Comparison of ENCODE assay signal across 1 cellular context in the genomic region with DNA sequence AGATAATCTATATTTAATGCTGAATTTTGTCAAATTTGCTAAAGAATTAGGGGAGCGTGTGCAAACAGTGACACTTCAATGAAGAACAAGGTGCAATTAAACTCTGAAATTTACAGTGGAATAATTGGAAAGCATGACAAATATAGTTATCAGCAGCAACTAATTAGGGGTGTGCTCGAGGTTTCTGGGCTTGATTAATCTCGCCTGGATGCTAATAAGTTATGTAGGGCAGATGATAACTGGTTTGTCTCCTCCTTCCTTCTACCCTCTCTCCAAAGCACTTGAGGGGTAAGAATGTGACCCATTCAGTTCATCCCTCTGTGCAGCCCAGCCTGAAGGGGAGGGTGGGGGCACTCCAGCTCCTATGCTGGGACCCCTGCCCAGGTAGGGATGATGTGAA.
TF ChIP-seq lines count a peak whose summit lies in the region.

No MANE protein-coding gene starts in this region.

TF ChIP-seq in GM12878, 131 proteins besides CTCF, POLR2A, EP300 and RAD21:
- TF ChIP-seq NFXL1 (IDR thresholded peaks at IDR 0.05; ENCODE audit: borderline replicate concordance) (no peak), IRF4 (IDR thresholded peaks at IDR 0.05; ENCODE audit: low read depth, low read length) (no peak), SRF (IDR thresholded peaks at IDR 0.05; ENCODE audit: low read depth in 2 of 2, low read length in 2 of 2) (peak in 1 of 2 experiments; percentile 50; a peak in 1 of 4 replicates)
- TF ChIP-seq, protein P1, sequence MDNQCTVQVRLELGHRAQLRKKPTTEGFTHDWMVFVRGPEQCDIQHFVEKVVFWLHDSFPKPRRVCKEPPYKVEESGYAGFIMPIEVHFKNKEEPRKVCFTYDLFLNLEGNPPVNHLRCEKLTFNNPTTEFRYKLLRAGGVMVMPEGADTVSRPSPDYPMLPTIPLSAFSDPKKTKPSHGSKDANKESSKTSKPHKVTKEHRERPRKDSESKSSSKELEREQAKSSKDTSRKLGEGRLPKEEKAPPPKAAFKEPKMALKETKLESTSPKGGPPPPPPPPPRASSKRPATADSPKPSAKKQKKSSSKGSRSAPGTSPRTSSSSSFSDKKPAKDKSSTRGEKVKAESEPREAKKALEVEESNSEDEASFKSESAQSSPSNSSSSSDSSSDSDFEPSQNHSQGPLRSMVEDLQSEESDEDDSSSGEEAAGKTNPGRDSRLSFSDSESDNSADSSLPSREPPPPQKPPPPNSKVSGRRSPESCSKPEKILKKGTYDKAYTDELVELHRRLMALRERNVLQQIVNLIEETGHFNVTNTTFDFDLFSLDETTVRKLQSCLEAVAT (IDR thresholded peaks at IDR 0.05) = peak; percentile 88
- TF ChIP-seq, protein P2, sequence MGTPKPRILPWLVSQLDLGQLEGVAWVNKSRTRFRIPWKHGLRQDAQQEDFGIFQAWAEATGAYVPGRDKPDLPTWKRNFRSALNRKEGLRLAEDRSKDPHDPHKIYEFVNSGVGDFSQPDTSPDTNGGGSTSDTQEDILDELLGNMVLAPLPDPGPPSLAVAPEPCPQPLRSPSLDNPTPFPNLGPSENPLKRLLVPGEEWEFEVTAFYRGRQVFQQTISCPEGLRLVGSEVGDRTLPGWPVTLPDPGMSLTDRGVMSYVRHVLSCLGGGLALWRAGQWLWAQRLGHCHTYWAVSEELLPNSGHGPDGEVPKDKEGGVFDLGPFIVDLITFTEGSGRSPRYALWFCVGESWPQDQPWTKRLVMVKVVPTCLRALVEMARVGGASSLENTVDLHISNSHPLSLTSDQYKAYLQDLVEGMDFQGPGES (IDR thresholded peaks at IDR 0.05) = no peak
- TF ChIP-seq, protein P3, sequence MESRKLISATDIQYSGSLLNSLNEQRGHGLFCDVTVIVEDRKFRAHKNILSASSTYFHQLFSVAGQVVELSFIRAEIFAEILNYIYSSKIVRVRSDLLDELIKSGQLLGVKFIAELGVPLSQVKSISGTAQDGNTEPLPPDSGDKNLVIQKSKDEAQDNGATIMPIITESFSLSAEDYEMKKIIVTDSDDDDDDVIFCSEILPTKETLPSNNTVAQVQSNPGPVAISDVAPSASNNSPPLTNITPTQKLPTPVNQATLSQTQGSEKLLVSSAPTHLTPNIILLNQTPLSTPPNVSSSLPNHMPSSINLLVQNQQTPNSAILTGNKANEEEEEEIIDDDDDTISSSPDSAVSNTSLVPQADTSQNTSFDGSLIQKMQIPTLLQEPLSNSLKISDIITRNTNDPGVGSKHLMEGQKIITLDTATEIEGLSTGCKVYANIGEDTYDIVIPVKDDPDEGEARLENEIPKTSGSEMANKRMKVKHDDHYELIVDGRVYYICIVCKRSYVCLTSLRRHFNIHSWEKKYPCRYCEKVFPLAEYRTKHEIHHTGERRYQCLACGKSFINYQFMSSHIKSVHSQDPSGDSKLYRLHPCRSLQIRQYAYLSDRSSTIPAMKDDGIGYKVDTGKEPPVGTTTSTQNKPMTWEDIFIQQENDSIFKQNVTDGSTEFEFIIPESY (IDR thresholded peaks at IDR 0.05) = no peak
TF ChIP-seq in GM12878: peak in this region for 2.
